In the genomic region with DNA sequence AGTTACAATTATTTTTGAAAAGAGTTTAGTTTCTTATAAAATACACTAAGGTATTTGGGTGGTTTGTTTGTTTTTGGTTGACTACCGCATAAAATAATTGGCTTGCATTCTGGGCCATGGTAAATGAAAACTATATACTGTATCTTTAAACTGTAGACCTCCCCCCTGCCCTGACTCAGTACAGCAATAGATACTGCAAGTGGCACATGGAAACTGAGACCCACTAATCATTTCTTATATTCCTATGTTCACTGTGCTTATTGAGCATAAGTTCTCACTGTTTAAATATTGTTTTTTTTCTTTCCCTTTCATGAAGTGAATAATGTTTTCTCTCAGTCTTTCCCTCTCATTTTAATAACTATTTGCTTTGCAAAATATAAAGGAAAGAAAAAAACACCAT, we compare ENCODE assay signal across 20 cellular contexts.
"Had no signal": no experiment of that assay in that cellular context is flagged by ENCODE, and none has a peak within 500 bp of the region (broad histone marks: within the 10 kb centered on the region; RNA-seq: fewer than 3 reads in every experiment).

No MANE protein-coding gene starts in this region.

- H3K9me3 Mint-ChIP-seq: central memory CD8-positive, alpha-beta T cell had no signal

- H3K27me3 Mint-ChIP-seq: activated CD4-positive, alpha-beta memory T cell treated with anti-CD3 and anti-CD28 coated beads, Interleukin-2, amount 10 ng/mL, durations not matched to agents 7 days and 5 days; central memory CD8-positive, alpha-beta T cell had no signal

- H3K4me1 ChIP-seq: colonic mucosa, parathyroid adenoma had no signal

- H3K9me3 ChIP-seq: colonic mucosa, right lobe of liver, SJSA1, thyroid gland had no signal

- H3K4me3 ChIP-seq: colonic mucosa, hepatocyte, right lobe of liver, SJSA1, smooth muscle cell, thyroid gland had no signal

- H3K27ac ChIP-seq: brain microvascular endothelial cell, colonic mucosa, foreskin keratinocyte, hepatocyte, parathyroid adenoma, right lobe of liver, SJSA1, thyroid gland, WERI-Rb-1 had no signal

- H3K27me3 ChIP-seq: brain microvascular endothelial cell, colonic mucosa, foreskin keratinocyte, hepatocyte, right lobe of liver, SJSA1, thyroid gland had no signal

- H3K4me3 Mint-ChIP-seq: activated CD4-positive, alpha-beta memory T cell treated with anti-CD3 and anti-CD28 coated beads, Interleukin-2, amount 10 ng/mL, durations not matched to agents 7 days and 5 days; central memory CD8-positive, alpha-beta T cell; endodermal cell; nephron; stimulated activated effector memory CD8-positive, alpha-beta T cell treated with anti-CD3 and anti-CD28 coated beads, Interleukin-12 subunit alpha, Interleukin-12 subunit beta, amount 100 ng/mL, for 72 hours had no signal

- DNase-seq: activated CD4-positive, alpha-beta memory T cell treated with anti-CD3 and anti-CD28 coated beads, Interleukin-2, amount 10 ng/mL, durations not matched to agents 7 days and 5 days; activated CD4-positive, alpha-beta T cell treated with anti-CD3 and anti-CD28 coated beads for 48 hours; activated CD8-positive, alpha-beta memory T cell treated with anti-CD3 and anti-CD28 coated beads, Interleukin-2, amount 50 U/mL, for 48 hours; aorta; brain microvascular endothelial cell; colonic mucosa; endodermal cell; foreskin keratinocyte; left cardiac atrium; right lobe of liver; stimulated activated CD4-positive, alpha-beta T cell treated with anti-CD3 and anti-CD28 coated beads, Interleukin-4, amount 100 ng/mL, for 24 hours; thyroid gland; WERI-Rb-1 had no signal

- ATAC-seq: foreskin keratinocyte; left cardiac atrium; right lobe of liver; stimulated activated effector memory CD8-positive, alpha-beta T cell treated with anti-CD3 and anti-CD28 coated beads, Interleukin-12 subunit alpha, Interleukin-12 subunit beta, amount 100 ng/mL, for 72 hours had no signal

- H3K36me3 ChIP-seq: colonic mucosa, right lobe of liver, WERI-Rb-1 had no signal

- H3K4me1 Mint-ChIP-seq: endodermal cell had no signal

- H3K27ac Mint-ChIP-seq: activated CD4-positive, alpha-beta memory T cell treated with anti-CD3 and anti-CD28 coated beads, Interleukin-2, amount 10 ng/mL, durations not matched to agents 7 days and 5 days; endodermal cell; nephron; stimulated activated effector memory CD8-positive, alpha-beta T cell treated with anti-CD3 and anti-CD28 coated beads, Interleukin-12 subunit alpha, Interleukin-12 subunit beta, amount 100 ng/mL, for 72 hours had no signal
